In the genomic region with DNA sequence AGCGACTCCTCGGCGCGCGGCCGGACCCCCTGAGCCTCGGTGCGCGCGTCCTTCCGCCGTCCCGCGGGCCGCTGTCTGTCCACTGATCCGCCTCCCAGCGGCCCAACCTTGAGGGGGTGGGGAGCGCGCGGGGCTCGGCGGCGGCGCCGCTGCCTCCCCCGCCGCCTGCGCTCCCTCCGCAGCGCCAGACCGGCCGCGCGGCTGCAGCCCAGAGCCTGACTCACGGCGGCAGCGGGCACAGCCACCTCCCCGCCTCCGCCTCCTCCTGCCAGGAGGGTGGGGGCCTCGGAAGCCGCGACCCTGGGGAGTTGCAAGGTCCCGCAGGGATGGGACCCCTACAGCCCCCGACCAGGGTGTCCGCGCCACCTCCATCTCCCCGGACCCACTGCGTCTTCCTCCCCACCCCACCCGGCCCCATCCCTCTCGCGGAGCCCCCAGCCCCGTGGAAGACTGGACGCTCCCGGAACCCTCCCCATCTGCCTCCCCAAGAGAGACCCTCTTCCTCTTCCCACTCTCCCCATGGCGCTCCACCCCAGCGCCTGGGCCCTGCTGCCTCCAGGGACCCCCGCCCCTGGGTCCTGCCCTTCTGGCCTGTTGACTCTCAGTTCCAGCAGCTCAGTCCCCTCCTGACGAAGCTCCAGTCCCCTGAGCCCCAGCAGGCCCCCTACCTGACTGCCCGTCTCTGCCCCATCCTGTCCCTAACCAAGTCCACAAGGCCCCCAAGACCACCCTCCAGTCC, we compare ENCODE assay signal across 10 cellular contexts. TPM values are rescaled to one million over a fixed set of nuclear protein-coding genes. Genes with fewer than 3 reads are reported as not detected.
DNase-seq lines count a peak whose midpoint lies in the region; ATAC-seq and TF ChIP-seq lines count a peak whose summit lies in the region.
"Had no signal": no experiment of that assay in that cellular context is flagged by ENCODE, and none has a peak within 500 bp of the region (broad histone marks: within the 10 kb centered on the region; RNA-seq: fewer than 3 reads in every experiment).

No MANE protein-coding gene starts in this region.

- no peaks in the 10 kb centered on the region for H3K9me3 Mint-ChIP-seq in T-cell
- peaks cover 14% of the 10 kb centered on the region for H3K9me3 Mint-ChIP-seq in glutamatergic neuron (ENCODE audit: unreplicated experiment)

- H3K27ac Mint-ChIP-seq in T-cell, result no peak overlapping the region
- H3K27ac Mint-ChIP-seq in glutamatergic neuron (ENCODE audit: unreplicated experiment), result no peak overlapping the region
- H3K27ac Mint-ChIP-seq: activated naive CD4-positive, alpha-beta T cell treated with anti-CD3 and anti-CD28 coated beads, Interleukin-2, amount 50 U/mL, for 72 hours had no signal

- POLR2A ChIA-PET in T-cell (lab: Charles Lee), result no interaction called here

- H3K4me1 Mint-ChIP-seq in T-cell (peaks cover 20 to 27% (median 21%) of the 10 kb centered on the region in 3 donors), glutamatergic neuron (ENCODE audit: low read depth, unreplicated experiment) (peaks cover 21% of the 10 kb centered on the region)

- H3K36me3 Mint-ChIP-seq in T-cell, result peaks cover 4% of the 10 kb centered on the region
- H3K36me3 Mint-ChIP-seq in glutamatergic neuron (ENCODE audit: unreplicated experiment), result peaks cover 5% of the 10 kb centered on the region
- H3K36me3 Mint-ChIP-seq: activated naive CD4-positive, alpha-beta T cell treated with anti-CD3 and anti-CD28 coated beads, Interleukin-2, amount 50 U/mL, for 72 hours had no signal

- H3K27me3 Mint-ChIP-seq in T-cell (peaks cover 13% of the 10 kb centered on the region in 2 donors), glutamatergic neuron (ENCODE audit: unreplicated experiment) (peaks cover 16% of the 10 kb centered on the region)

- ATAC-seq in T-cell (replicated peaks in 1 of 4), result peak in 3 of 4 experiments; percentile 18 to 50 (median 31)
- no peak for ATAC-seq in GM18519 (IDR thresholded peaks at IDR 0.05; ENCODE audit: low FRiP score, unreplicated experiment)

- H3K4me3 Mint-ChIP-seq in T-cell (peak overlapping the region in 2 of 3 donors; percentile 34 to 78), glutamatergic neuron (ENCODE audit: unreplicated experiment) (peak overlapping the region; percentile 63)

- peak; percentile 55 for DNase-seq in D341Med (ENCODE audit: low spot score)
- DNase-seq in T-cell, result no peak
- peak; percentile 48 for DNase-seq in glutamatergic neuron
- peak; percentile 82 for DNase-seq in posterior vena cava (ENCODE audit: low spot score)
- DNase-seq in pons (ENCODE audit: low spot score), result no peak
- DNase-seq in DMS53 (lab: John Stamatoyannopoulos, UW), result no peak
- DNase-seq in mucosa of gallbladder (ENCODE audit: low spot score), result no peak
- DNase-seq: MV-4-11 had no signal

- CTCF ChIA-PET in T-cell (lab: Charles Lee), result no interaction called here

- no peak for TF ChIP-seq CTCF in glutamatergic neuron (IDR thresholded peaks at IDR 0.05; ENCODE audit: partially characterized antibody, unreplicated experiment)

- intact Hi-C loops in posterior vena cava (cut with DNase I), result no loop called here

RNA-seq across cellular contexts. Expression of gene IFITM10, which starts 1.2 kb away (rescaled TPM):
- 1 to 10 TPM in 4 of 5 donors, under 1 TPM in 1; 0.72 to 4.2 (median 1.8) TPM for total RNA-seq in T-cell
- 5.4 TPM for total RNA-seq in glutamatergic neuron (ENCODE audit: unreplicated experiment)
- 1 to 10 TPM; 1.4 to 2.4 TPM for total RNA-seq in posterior vena cava
- total RNA-seq in mucosa of gallbladder, result 13.9 TPM

RNA-seq across cellular contexts. Expression of gene CTSD, which starts 14.5 kb away (rescaled TPM):
- 100 to 1,000 TPM in 3 of 5 donors, 10 to 100 TPM in 2; 91.9 to 187 (median 163) TPM for total RNA-seq in T-cell
- 159 TPM for total RNA-seq in glutamatergic neuron (ENCODE audit: unreplicated experiment)
- total RNA-seq in posterior vena cava, result 100 to 1,000 TPM; 351 to 519 TPM
- total RNA-seq in mucosa of gallbladder, result 2,163 TPM

RNA-seq across cellular contexts. Expression of gene KRTAP5-6, which starts 52.2 kb away (rescaled TPM):
- not detected for total RNA-seq in T-cell
- total RNA-seq in glutamatergic neuron (ENCODE audit: unreplicated experiment), result not detected
- not detected for total RNA-seq in posterior vena cava
- not detected for total RNA-seq in mucosa of gallbladder
- total RNA-seq: activated naive CD4-positive, alpha-beta T cell treated with anti-CD3 and anti-CD28 coated beads, Interleukin-2, amount 50 U/mL, for 72 hours had no signal

Comparison
In these comparisons a context has a peak if more than half of its experiments do, and no peak if none do; other contexts are left out.
1. DNase-seq: peak in D341Med (single experiment), glutamatergic neuron (single experiment) and posterior vena cava (single experiment); none in T-cell (0 of 34), pons (single experiment), DMS53 (single experiment) and mucosa of gallbladder (single experiment).